24 cellular contexts compared by ENCODE assay signal in genomic region chr4:94290245-94290644, GRCh38. TPM values are rescaled to one million over a fixed set of nuclear protein-coding genes. Genes with fewer than 3 reads are reported as not detected.
DNase-seq lines count a peak whose midpoint lies in the region; ATAC-seq, FAIRE-seq and TF ChIP-seq lines count a peak whose summit lies in the region.
"Had no signal": no experiment of that assay in that cellular context is flagged by ENCODE, and none has a peak within 500 bp of the region (broad histone marks: within the 10 kb centered on the region; RNA-seq: fewer than 3 reads in every experiment).

No MANE protein-coding gene starts in this region.

- H3K4me1 ChIP-seq in HCT116 (ENCODE audit: control insufficient read depth in 1 of 2, insufficient read depth in 2 of 2, low read length in 2 of 2), result no peaks in the 10 kb centered on the region
- H3K4me1 ChIP-seq in PC-3 (ENCODE audit: insufficient read depth, low read length), result no peaks in the 10 kb centered on the region
- no peaks in the 10 kb centered on the region for H3K4me1 ChIP-seq in endothelial cell of umbilical vein (ENCODE audit: control insufficient read depth, extremely low read depth, insufficient read depth, low read length)
- H3K4me1 ChIP-seq in gastrocnemius medialis, result no peaks in the 10 kb centered on the region
- H3K4me1 ChIP-seq: heart right ventricle, pancreas had no signal

- no peak overlapping the region for H3K4me3 ChIP-seq in HCT116 (replicated peaks in 1 of 2; ENCODE audit: low read depth in 1 of 2, low read length in 2 of 2)
- no peak overlapping the region for H3K4me3 ChIP-seq in PC-3 (ENCODE audit: low read length)
- no peak overlapping the region for H3K4me3 ChIP-seq in endothelial cell of umbilical vein (replicated peaks in 1 of 3; ENCODE audit: insufficient read depth in 1 of 3, low read depth in 1 of 3, low read length in 3 of 3)
- no peak overlapping the region for H3K4me3 ChIP-seq in gastrocnemius medialis
- H3K4me3 ChIP-seq: heart right ventricle, pancreas had no signal

- no peak for FAIRE-seq in endothelial cell of umbilical vein (lab: Jason Lieb, UNC)
- FAIRE-seq: endometrium, HTR-8/SVneo, pancreas had no signal

- TF ChIP-seq RAD21 in HCT116 (IDR thresholded peaks at IDR 0.05; ENCODE audit: low read depth), result no peak

- H3K9me2 ChIP-seq in HCT116 (ENCODE audit: insufficient read depth), result no peaks in the 10 kb centered on the region
- H3K9me2 ChIP-seq in PC-3 (replicated peaks; ENCODE audit: low read length), result no peaks in the 10 kb centered on the region

- no peak for TF ChIP-seq POLR2A in HCT116 (IDR thresholded peaks at IDR 0.05; ENCODE audit: borderline replicate concordance, extremely low read depth, insufficient read depth, insufficient read length)
- no peak for TF ChIP-seq POLR2A in endothelial cell of umbilical vein (IDR thresholded peaks at IDR 0.05; ENCODE audit: low read depth, low read length)
- no peak for TF ChIP-seq POLR2A in gastrocnemius medialis (IDR thresholded peaks at IDR 0.05)

- RAD21 ChIA-PET in HCT116 (lab: Charles Lee; ENCODE audit: low non-redundant PET in 1 of 2, low total read pairs in 2 of 2, uncharacterized antibody in 2 of 2, unreplicated experiment in 2 of 2), result no interaction called here

- H3K9ac ChIP-seq in HCT116 (ENCODE audit: low read length) (no peak overlapping the region), PC-3 (ENCODE audit: low read length) (no peak overlapping the region), endothelial cell of umbilical vein (replicated peaks; ENCODE audit: extremely low read depth, insufficient read depth, low read length) (no peak overlapping the region)

- H3K4me2 ChIP-seq in HCT116 (ENCODE audit: low read length), result no peak overlapping the region
- H3K4me2 ChIP-seq in PC-3 (ENCODE audit: low read length), result no peak overlapping the region
- no peak overlapping the region for H3K4me2 ChIP-seq in endothelial cell of umbilical vein (ENCODE audit: insufficient read depth, low read length)

- TF ChIP-seq CTCF in HCT116 (IDR thresholded peaks at IDR 0.05 in 2 of 3, conservative IDR thresholded peaks at IDR 0.05 in 1 of 3; ENCODE audit: borderline replicate concordance in 1 of 3, insufficient read depth in 1 of 3, low read depth in 2 of 3, low read length in 2 of 3) (peak in 1 of 3 experiments; percentile 32; a peak in 2 of 6 replicates), PC-3 (conservative IDR thresholded peaks at IDR 0.05; ENCODE audit: low read depth, low read length) (peak; percentile 24; the same call in 1 of the 2 replicates), endothelial cell of umbilical vein (IDR thresholded peaks at IDR 0.05; ENCODE audit: extremely low read depth in 1 of 2, insufficient read depth in 1 of 2, low read depth in 1 of 2, low read length in 2 of 2) (no peak), gastrocnemius medialis (IDR thresholded peaks at IDR 0.05 in 4 of 5, conservative IDR thresholded peaks at IDR 0.05 in 1 of 5) (peak in 1 of 5 experiments; percentile 19)

- dilution Hi-C loops in endothelial cell of umbilical vein (cut with MboI; ENCODE audit: extremely low pct_ligation_motif_present, low sequenced_read_pairs), result no loop called here

- H4K20me1 ChIP-seq in HCT116 (ENCODE audit: insufficient read depth) (no peaks in the 10 kb centered on the region), PC-3 (ENCODE audit: low read length) (no peaks in the 10 kb centered on the region), endothelial cell of umbilical vein (replicated peaks; ENCODE audit: control insufficient read depth, extremely low read depth, insufficient read depth, low read length) (no peaks in the 10 kb centered on the region)

- H3K79me2 ChIP-seq in HCT116 (ENCODE audit: insufficient read depth, low read length), result no peaks in the 10 kb centered on the region
- H3K79me2 ChIP-seq in PC-3 (ENCODE audit: low read length), result no peaks in the 10 kb centered on the region
- no peaks in the 10 kb centered on the region for H3K79me2 ChIP-seq in endothelial cell of umbilical vein (ENCODE audit: control insufficient read depth, insufficient read depth, low read length)

- H3K36me3 ChIP-seq in HCT116 (ENCODE audit: control insufficient read depth in 1 of 2, insufficient read depth in 2 of 2, low read length in 2 of 2) (peaks cover 13 to 14% of the 10 kb centered on the region in 2 experiments; a peak in 2 of 4 replicates), PC-3 (ENCODE audit: low read depth, low read length) (no peaks in the 10 kb centered on the region; the same call in 1 of the 2 replicates), endothelial cell of umbilical vein (ENCODE audit: control insufficient read depth in 2 of 2, extremely low read depth in 1 of 2, insufficient read depth in 2 of 2, low read length in 2 of 2) (peaks cover 5 to 9% of the 10 kb centered on the region in 2 experiments), gastrocnemius medialis (peaks cover 0 to 18% of the 10 kb centered on the region in 2 donors)

- in situ Hi-C loops in gastrocnemius medialis (cut with MboI; ENCODE audit: low sequenced_read_pairs in 4 of 4), result no loop called here

- ATAC-seq in HCT116 (peak; percentile 34; the same call in 1 of the 2 replicates), PC-3 (no peak), gastrocnemius medialis (no peak)
- ATAC-seq: CD8-positive, alpha-beta T cell; heart right ventricle; left lobe of liver; naive thymus-derived CD4-positive, alpha-beta T cell; T-helper 17 cell had no signal

- H3F3A ChIP-seq in PC-3 (ENCODE audit: low read length, unreplicated experiment), result no peaks in the 10 kb centered on the region

- H2AFZ ChIP-seq in HCT116 (ENCODE audit: low read depth, low read length, poor library complexity, severe bottlenecking) (no peak overlapping the region), PC-3 (ENCODE audit: low read length) (no peak overlapping the region), endothelial cell of umbilical vein (ENCODE audit: low read depth, low read length) (no peak overlapping the region)

- CTCF ChIA-PET in HCT116 (lab: Charles Lee) (no interaction called here), PC-3 (lab: Charles Lee) (no interaction called here), endothelial cell of umbilical vein (lab: Charles Lee) (interaction anchor here (0.6 to 1.9 kb wide), 2 partner anchors 15 to 16 kb away, joined by 3 to 7 read pairs; no protein-coding TSS in a partner anchor)

- no peaks in the 10 kb centered on the region for H3K9me1 ChIP-seq in endothelial cell of umbilical vein (replicated peaks; ENCODE audit: control insufficient read depth, extremely low read depth, insufficient read depth, low read length)

- BruUV-seq in HCT116 (replicated peaks; lab: Mats Ljungman, UMichigan) (no TSS peak), PC-3 (replicated peaks; lab: Mats Ljungman, UMichigan) (no TSS peak), endothelial cell of umbilical vein (replicated peaks; lab: Mats Ljungman, UMichigan) (TSS peak; percentile 26)

- no peak overlapping the region for H3K27ac ChIP-seq in HCT116 (ENCODE audit: low read depth, low read length)
- no peak overlapping the region for H3K27ac ChIP-seq in PC-3 (ENCODE audit: low read length)
- H3K27ac ChIP-seq in endothelial cell of umbilical vein (ENCODE audit: insufficient read depth, low read depth, low read length), result no peak overlapping the region
- no peak overlapping the region for H3K27ac ChIP-seq in gastrocnemius medialis
- H3K27ac ChIP-seq: brain microvascular endothelial cell, heart right ventricle, pancreas had no signal

- POLR2A ChIA-PET in HCT116 (lab: Charles Lee) (no interaction called here), PC-3 (lab: Charles Lee; ENCODE audit: unreplicated experiment) (no interaction called here), endothelial cell of umbilical vein (lab: Charles Lee) (no interaction called here)

- no peak for DNase-seq in HCT116 (ENCODE audit: low read depth, low spot score)
- no peak for DNase-seq in PC-3
- DNase-seq in endothelial cell of umbilical vein (ENCODE audit: low read depth, low spot score), result no peak
- DNase-seq in retina, result peak; percentile 22
- DNase-seq in gastrocnemius medialis, result no peak
- no peak for DNase-seq in activated CD4-positive, alpha-beta T cell treated with anti-CD3 and anti-CD28 coated beads for 4 hours
- DNase-seq in NOMO-1 treated with DMSO at 0.1 percent for 48 hours (lab: John Stamatoyannopoulos, UW; ENCODE audit: unreplicated experiment), result no peak
- DNase-seq: activated CD4-positive, alpha-beta T cell treated with anti-CD3 and anti-CD28 coated beads, Interleukin-2, amount 10 ng/mL, durations not matched to agents 7 days and 5 days; activated CD8-positive, alpha-beta memory T cell treated with anti-CD3 and anti-CD28 coated beads, Interleukin-2, amount 50 U/mL, for 4 hours; brain microvascular endothelial cell; CD8-positive, alpha-beta T cell; DMS53; heart right ventricle; naive thymus-derived CD4-positive, alpha-beta T cell; NCI-H1105; NCI-H2081; pancreas; SHP77 treated with DMSO at 0.1 percent for 48 hours; substantia nigra; T-helper 17 cell had no signal

- H3K27me3 ChIP-seq in HCT116 (ENCODE audit: insufficient read depth, low read length), result no peaks in the 10 kb centered on the region
- H3K27me3 ChIP-seq in PC-3 (ENCODE audit: low read length), result no peaks in the 10 kb centered on the region
- H3K27me3 ChIP-seq in endothelial cell of umbilical vein (ENCODE audit: control insufficient read depth in 2 of 2, insufficient read depth in 2 of 2, low read length in 2 of 2), result no peaks in the 10 kb centered on the region
- H3K27me3 ChIP-seq in gastrocnemius medialis, result no peaks in the 10 kb centered on the region
- H3K27me3 ChIP-seq: brain microvascular endothelial cell, heart right ventricle, pancreas had no signal

- H3K9me3 ChIP-seq in HCT116 (ENCODE audit: control insufficient read depth in 1 of 2, insufficient read depth in 1 of 2, low read depth in 1 of 2, low read length in 2 of 2) (no peaks in the 10 kb centered on the region), PC-3 (ENCODE audit: low read length) (no peaks in the 10 kb centered on the region), endothelial cell of umbilical vein (replicated peaks; ENCODE audit: control insufficient read depth, insufficient read depth, low read length) (no peaks in the 10 kb centered on the region), gastrocnemius medialis (no peaks in the 10 kb centered on the region)
- H3K9me3 ChIP-seq: heart right ventricle, pancreas had no signal

- intact Hi-C loops in HCT116 (cut with micrococcal nuclease) (no loop called here), PC-3 (cut with micrococcal nuclease) (no loop called here), endothelial cell of umbilical vein (cut with micrococcal nuclease) (no loop called here), gastrocnemius medialis (cut with DNase I; ENCODE audit: low total_unique reads) (no loop called here)

RNA-seq across cellular contexts. Expression of gene HPGDS, which starts 52.4 kb away (rescaled TPM):
- total RNA-seq in HCT116 (2021; ENCODE audit: unreplicated experiment) (not detected), PC-3 (2014; rRNA removed) (not detected in 2 replicates), endothelial cell of umbilical vein (not detected in 2 replicates), gastrocnemius medialis (under 1 TPM in 1 of 4 donors, not detected in 3; 0.53 TPM)
- 0.04 TPM in 1 of 2 replicates, not detected in the other for polyA plus RNA-seq in HCT116 (2012)
- 0.06 TPM in 1 of 2 replicates, not detected in the other for polyA plus RNA-seq in endothelial cell of umbilical vein
- polyA plus RNA-seq in endothelial cell of umbilical vein (2011; cell fraction: cytosol; rRNA removed), result not detected in 2 replicates
- 0.13 TPM in 1 of 2 replicates, not detected in the other for polyA plus RNA-seq in endothelial cell of umbilical vein (2011; cell fraction: nucleus; rRNA removed)
- polyA plus RNA-seq in endothelial cell of umbilical vein (2012), result not detected in 2 replicates
- polyA minus RNA-seq in endothelial cell of umbilical vein, result not detected in 2 replicates
- polyA minus RNA-seq in endothelial cell of umbilical vein (2011; cell fraction: cytosol; rRNA and poly(A)+ RNA removed), result not detected
- polyA minus RNA-seq in endothelial cell of umbilical vein (2011; cell fraction: nucleus; rRNA and poly(A)+ RNA removed), result not detected in 2 replicates
- total RNA-seq: CD8-positive, alpha-beta T cell; LHCN-M2 had no signal
- polyA plus RNA-seq: naive thymus-derived CD4-positive, alpha-beta T cell had no signal
